ENCODE assay signal across 1 cellular context in the genomic region with DNA sequence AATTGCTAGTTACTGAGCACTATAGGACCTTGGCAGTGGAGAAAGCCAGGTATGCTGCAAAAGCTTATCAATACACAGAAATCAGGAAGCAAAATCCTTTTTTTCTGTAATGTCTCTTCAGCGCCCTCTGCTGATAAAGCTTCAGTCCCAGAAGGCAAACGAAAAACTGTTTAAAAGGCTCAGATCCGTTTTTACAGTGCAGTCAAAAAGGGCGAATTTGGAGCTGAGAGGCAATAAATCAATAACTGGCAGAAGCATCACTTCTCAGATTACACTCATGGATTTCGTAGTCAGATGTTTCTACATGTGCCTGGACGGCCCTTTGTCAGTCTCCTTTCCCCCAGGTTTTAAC.
TF ChIP-seq lines count a peak whose summit lies in the region.

No MANE protein-coding gene starts in this region.

TF ChIP-seq in HepG2, 621 proteins besides CTCF, POLR2A, EP300 and RAD21 (continued from another document and continues in another):
- TF ChIP-seq, protein P1, sequence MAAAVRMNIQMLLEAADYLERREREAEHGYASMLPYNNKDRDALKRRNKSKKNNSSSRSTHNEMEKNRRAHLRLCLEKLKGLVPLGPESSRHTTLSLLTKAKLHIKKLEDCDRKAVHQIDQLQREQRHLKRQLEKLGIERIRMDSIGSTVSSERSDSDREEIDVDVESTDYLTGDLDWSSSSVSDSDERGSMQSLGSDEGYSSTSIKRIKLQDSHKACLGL (CRISPR knock-in tag; IDR thresholded peaks at IDR 0.05) = no peak
- TF ChIP-seq ZNF530 (CRISPR knock-in tag; IDR thresholded peaks at IDR 0.05; ENCODE audit: low read depth) (no peak), ZNF616 (CRISPR knock-in tag; IDR thresholded peaks at IDR 0.05; ENCODE audit: low read depth) (no peak), ZNF513 (CRISPR knock-in tag; conservative IDR thresholded peaks at IDR 0.05) (no peak), ZNF773 (CRISPR knock-in tag; IDR thresholded peaks at IDR 0.05; ENCODE audit: borderline replicate concordance) (no peak), KDM5A (IDR thresholded peaks at IDR 0.05; ENCODE audit: borderline replicate concordance, low read length) (peak; percentile 75), ZNF7 (CRISPR knock-in tag; IDR thresholded peaks at IDR 0.05) (no peak), FIP1L1 (IDR thresholded peaks at IDR 0.05; ENCODE audit: borderline replicate concordance, insufficient read depth, low read depth, low read length) (no peak), PHF21A (CRISPR knock-in tag; IDR thresholded peaks at IDR 0.05) (peak; percentile 52; the same call in 1 of the 2 replicates), ZNF264 (CRISPR knock-in tag; IDR thresholded peaks at IDR 0.05) (no peak; the same call in 1 of the 2 replicates), RARG (CRISPR knock-in tag; IDR thresholded peaks at IDR 0.05; ENCODE audit: low read depth) (no peak), LCORL (IDR thresholded peaks at IDR 0.05) (no peak), LCORL (CRISPR knock-in tag; IDR thresholded peaks at IDR 0.05) (peak; percentile 9; the same call in 1 of the 2 replicates), SCMH1 (CRISPR knock-in tag; IDR thresholded peaks at IDR 0.05; ENCODE audit: borderline replicate concordance) (no peak), PRMT3 (CRISPR knock-in tag; IDR thresholded peaks at IDR 0.05; ENCODE audit: borderline replicate concordance, low read depth) (no peak), ZNF318 (CRISPR knock-in tag; IDR thresholded peaks at IDR 0.05) (no peak), HOXA3 (CRISPR knock-in tag; IDR thresholded peaks at IDR 0.05) (no peak), NBN (conservative IDR thresholded peaks at IDR 0.05) (no peak), GABPB1 (CRISPR knock-in tag; IDR thresholded peaks at IDR 0.05) (no peak), ZNF713 (CRISPR knock-in tag; IDR thresholded peaks at IDR 0.05) (no peak), KLF6 (CRISPR knock-in tag; IDR thresholded peaks at IDR 0.05) (no peak), SP4 (CRISPR knock-in tag; IDR thresholded peaks at IDR 0.05) (no peak), WIZ (CRISPR knock-in tag; IDR thresholded peaks at IDR 0.05) (no peak), ZNF275 (CRISPR knock-in tag; IDR thresholded peaks at IDR 0.05; ENCODE audit: borderline replicate concordance) (no peak), ZNF792 (CRISPR knock-in tag; IDR thresholded peaks at IDR 0.05) (no peak), CSRNP2 (CRISPR knock-in tag; conservative IDR thresholded peaks at IDR 0.05; ENCODE audit: low read depth) (no peak), EEA1 (CRISPR knock-in tag; IDR thresholded peaks at IDR 0.05; ENCODE audit: borderline replicate concordance) (no peak), TAF15 (IDR thresholded peaks at IDR 0.05; ENCODE audit: low read depth, low read length, poor library complexity, severe bottlenecking) (no peak), NR2F6 (IDR thresholded peaks at IDR 0.05) (no peak; the same call in 1 of the 2 replicates), NR2F6 (CRISPR knock-in tag; IDR thresholded peaks at IDR 0.05) (no peak)
- TF ChIP-seq, protein P2, sequence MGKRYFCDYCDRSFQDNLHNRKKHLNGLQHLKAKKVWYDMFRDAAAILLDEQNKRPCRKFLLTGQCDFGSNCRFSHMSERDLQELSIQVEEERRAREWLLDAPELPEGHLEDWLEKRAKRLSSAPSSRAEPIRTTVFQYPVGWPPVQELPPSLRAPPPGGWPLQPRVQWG (CRISPR knock-in tag; IDR thresholded peaks at IDR 0.05; ENCODE audit: borderline replicate concordance, low read depth) = no peak
- TF ChIP-seq, protein P3, sequence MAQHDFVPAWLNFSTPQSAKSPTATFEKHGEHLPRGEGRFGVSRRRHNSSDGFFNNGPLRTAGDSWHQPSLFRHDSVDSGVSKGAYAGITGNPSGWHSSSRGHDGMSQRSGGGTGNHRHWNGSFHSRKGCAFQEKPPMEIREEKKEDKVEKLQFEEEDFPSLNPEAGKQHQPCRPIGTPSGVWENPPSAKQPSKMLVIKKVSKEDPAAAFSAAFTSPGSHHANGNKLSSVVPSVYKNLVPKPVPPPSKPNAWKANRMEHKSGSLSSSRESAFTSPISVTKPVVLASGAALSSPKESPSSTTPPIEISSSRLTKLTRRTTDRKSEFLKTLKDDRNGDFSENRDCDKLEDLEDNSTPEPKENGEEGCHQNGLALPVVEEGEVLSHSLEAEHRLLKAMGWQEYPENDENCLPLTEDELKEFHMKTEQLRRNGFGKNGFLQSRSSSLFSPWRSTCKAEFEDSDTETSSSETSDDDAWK (CRISPR knock-in tag; IDR thresholded peaks at IDR 0.05) = no peak
- TF ChIP-seq, protein P4, sequence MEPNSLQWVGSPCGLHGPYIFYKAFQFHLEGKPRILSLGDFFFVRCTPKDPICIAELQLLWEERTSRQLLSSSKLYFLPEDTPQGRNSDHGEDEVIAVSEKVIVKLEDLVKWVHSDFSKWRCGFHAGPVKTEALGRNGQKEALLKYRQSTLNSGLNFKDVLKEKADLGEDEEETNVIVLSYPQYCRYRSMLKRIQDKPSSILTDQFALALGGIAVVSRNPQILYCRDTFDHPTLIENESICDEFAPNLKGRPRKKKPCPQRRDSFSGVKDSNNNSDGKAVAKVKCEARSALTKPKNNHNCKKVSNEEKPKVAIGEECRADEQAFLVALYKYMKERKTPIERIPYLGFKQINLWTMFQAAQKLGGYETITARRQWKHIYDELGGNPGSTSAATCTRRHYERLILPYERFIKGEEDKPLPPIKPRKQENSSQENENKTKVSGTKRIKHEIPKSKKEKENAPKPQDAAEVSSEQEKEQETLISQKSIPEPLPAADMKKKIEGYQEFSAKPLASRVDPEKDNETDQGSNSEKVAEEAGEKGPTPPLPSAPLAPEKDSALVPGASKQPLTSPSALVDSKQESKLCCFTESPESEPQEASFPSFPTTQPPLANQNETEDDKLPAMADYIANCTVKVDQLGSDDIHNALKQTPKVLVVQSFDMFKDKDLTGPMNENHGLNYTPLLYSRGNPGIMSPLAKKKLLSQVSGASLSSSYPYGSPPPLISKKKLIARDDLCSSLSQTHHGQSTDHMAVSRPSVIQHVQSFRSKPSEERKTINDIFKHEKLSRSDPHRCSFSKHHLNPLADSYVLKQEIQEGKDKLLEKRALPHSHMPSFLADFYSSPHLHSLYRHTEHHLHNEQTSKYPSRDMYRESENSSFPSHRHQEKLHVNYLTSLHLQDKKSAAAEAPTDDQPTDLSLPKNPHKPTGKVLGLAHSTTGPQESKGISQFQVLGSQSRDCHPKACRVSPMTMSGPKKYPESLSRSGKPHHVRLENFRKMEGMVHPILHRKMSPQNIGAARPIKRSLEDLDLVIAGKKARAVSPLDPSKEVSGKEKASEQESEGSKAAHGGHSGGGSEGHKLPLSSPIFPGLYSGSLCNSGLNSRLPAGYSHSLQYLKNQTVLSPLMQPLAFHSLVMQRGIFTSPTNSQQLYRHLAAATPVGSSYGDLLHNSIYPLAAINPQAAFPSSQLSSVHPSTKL (CRISPR knock-in tag; IDR thresholded peaks at IDR 0.05) = no peak
- TF ChIP-seq, protein P5, sequence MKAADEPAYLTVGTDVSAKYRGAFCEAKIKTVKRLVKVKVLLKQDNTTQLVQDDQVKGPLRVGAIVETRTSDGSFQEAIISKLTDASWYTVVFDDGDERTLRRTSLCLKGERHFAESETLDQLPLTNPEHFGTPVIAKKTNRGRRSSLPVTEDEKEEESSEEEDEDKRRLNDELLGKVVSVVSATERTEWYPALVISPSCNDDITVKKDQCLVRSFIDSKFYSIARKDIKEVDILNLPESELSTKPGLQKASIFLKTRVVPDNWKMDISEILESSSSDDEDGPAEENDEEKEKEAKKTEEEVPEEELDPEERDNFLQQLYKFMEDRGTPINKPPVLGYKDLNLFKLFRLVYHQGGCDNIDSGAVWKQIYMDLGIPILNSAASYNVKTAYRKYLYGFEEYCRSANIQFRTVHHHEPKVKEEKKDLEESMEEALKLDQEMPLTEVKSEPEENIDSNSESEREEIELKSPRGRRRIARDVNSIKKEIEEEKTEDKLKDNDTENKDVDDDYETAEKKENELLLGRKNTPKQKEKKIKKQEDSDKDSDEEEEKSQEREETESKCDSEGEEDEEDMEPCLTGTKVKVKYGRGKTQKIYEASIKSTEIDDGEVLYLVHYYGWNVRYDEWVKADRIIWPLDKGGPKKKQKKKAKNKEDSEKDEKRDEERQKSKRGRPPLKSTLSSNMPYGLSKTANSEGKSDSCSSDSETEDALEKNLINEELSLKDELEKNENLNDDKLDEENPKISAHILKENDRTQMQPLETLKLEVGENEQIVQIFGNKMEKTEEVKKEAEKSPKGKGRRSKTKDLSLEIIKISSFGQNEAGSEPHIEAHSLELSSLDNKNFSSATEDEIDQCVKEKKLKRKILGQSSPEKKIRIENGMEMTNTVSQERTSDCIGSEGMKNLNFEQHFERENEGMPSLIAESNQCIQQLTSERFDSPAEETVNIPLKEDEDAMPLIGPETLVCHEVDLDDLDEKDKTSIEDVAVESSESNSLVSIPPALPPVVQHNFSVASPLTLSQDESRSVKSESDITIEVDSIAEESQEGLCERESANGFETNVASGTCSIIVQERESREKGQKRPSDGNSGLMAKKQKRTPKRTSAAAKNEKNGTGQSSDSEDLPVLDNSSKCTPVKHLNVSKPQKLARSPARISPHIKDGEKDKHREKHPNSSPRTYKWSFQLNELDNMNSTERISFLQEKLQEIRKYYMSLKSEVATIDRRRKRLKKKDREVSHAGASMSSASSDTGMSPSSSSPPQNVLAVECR (CRISPR knock-in tag; IDR thresholded peaks at IDR 0.05; ENCODE audit: borderline replicate concordance) = no peak; the same call in 1 of the 2 replicates
